ENCODE assay signal across 12 cellular contexts in genomic region chr12:91704446-91704845, GRCh38.
DNase-seq lines count a peak whose midpoint lies in the region; ATAC-seq and TF ChIP-seq lines count a peak whose summit lies in the region.
"Had no signal": no experiment of that assay in that cellular context is flagged by ENCODE, and none has a peak within 500 bp of the region (broad histone marks: within the 10 kb centered on the region; RNA-seq: fewer than 3 reads in every experiment).

No MANE protein-coding gene starts in this region.

- no peaks in the 10 kb centered on the region for H3K27me3 Mint-ChIP-seq in activated T-cell treated with anti-CD3 and anti-CD28 coated beads, Interleukin-2, amount 50 U/mL, for 4 hours (ENCODE audit: low read depth)
- H3K27me3 Mint-ChIP-seq: naive thymus-derived CD4-positive, alpha-beta T cell had no signal

- in situ Hi-C loops in mammary epithelial cell (cut with MboI; ENCODE audit: low sequenced_read_pairs in 2 of 2), result no loop called here

- intact Hi-C loops in mammary epithelial cell (cut with micrococcal nuclease) (no loop called here), Right ventricle myocardium inferior (cut with DNase I) (no loop called here)

- no peak for ATAC-seq in activated T-cell treated with anti-CD3 and anti-CD28 coated beads, Interleukin-2, amount 50 U/mL, for 4 hours
- no peak for ATAC-seq in Right ventricle myocardium inferior
- ATAC-seq: CD8-positive, alpha-beta T cell; naive thymus-derived CD4-positive, alpha-beta T cell had no signal

- H3K4me1 Mint-ChIP-seq in activated T-cell treated with anti-CD3 and anti-CD28 coated beads, Interleukin-2, amount 50 U/mL, for 4 hours (ENCODE audit: low read depth), result no peaks in the 10 kb centered on the region

- no peaks in the 10 kb centered on the region for H3K36me3 Mint-ChIP-seq in activated T-cell treated with anti-CD3 and anti-CD28 coated beads, Interleukin-2, amount 50 U/mL, for 4 hours (ENCODE audit: insufficient read depth)
- H3K36me3 Mint-ChIP-seq: CD8-positive, alpha-beta T cell; naive thymus-derived CD4-positive, alpha-beta T cell had no signal

- TF ChIP-seq CTCF in mammary epithelial cell (conservative IDR thresholded peaks at IDR 0.05 in 1 of 2, IDR thresholded peaks at IDR 0.05 in 1 of 2; ENCODE audit: extremely low read depth in 1 of 2, insufficient read depth in 1 of 2, low read depth in 1 of 2, low read length in 2 of 2), result no peak

- no peaks in the 10 kb centered on the region for H3K4me1 ChIP-seq in mammary epithelial cell (ENCODE audit: insufficient read depth, low read length)

- CTCF ChIA-PET in mammary epithelial cell (lab: Charles Lee; ENCODE audit: low non-redundant PET), result no interaction called here

- no peaks in the 10 kb centered on the region for H3K27me3 ChIP-seq in mammary epithelial cell (ENCODE audit: insufficient read depth, low read length)

- BruUV-seq in mammary epithelial cell (replicated peaks; lab: Mats Ljungman, UMichigan), result no TSS peak

- no peaks in the 10 kb centered on the region for H4K20me1 ChIP-seq in mammary epithelial cell (ENCODE audit: insufficient read depth, low read length)

- dilution Hi-C loops in mammary epithelial cell (cut with HindIII; ENCODE audit: low sequenced_read_pairs), result no loop called here

- no peak overlapping the region for H3K4me3 Mint-ChIP-seq in activated T-cell treated with anti-CD3 and anti-CD28 coated beads, Interleukin-2, amount 50 U/mL, for 4 hours
- H3K4me3 Mint-ChIP-seq: CD8-positive, alpha-beta T cell; naive thymus-derived CD4-positive, alpha-beta T cell had no signal

- peak; percentile 29 for DNase-seq in HCEC 1CT
- DNase-seq in NCI-H2171 treated with DMSO at 0.1 percent for 48 hours (lab: John Stamatoyannopoulos, UW), result peak; percentile 36
- peak; percentile 75 for DNase-seq in mammary epithelial cell
- peak; percentile 6 for DNase-seq in myocyte (ENCODE audit: low read depth)
- no peak for DNase-seq in activated T-cell treated with anti-CD3 and anti-CD28 coated beads, Interleukin-2, amount 50 U/mL, for 4 hours
- no peak for DNase-seq in GM19240 (ENCODE audit: insufficient read length, low spot score)
- DNase-seq in GF-D8 (lab: John Stamatoyannopoulos, UW), result no peak
- DNase-seq in Right ventricle myocardium inferior (ENCODE audit: missing footprints), result no peak
- DNase-seq: activated CD4-positive, CD25-positive, alpha-beta regulatory T cell; CD8-positive, alpha-beta T cell; naive thymus-derived CD4-positive, alpha-beta T cell had no signal

- no peaks in the 10 kb centered on the region for H3K79me2 ChIP-seq in mammary epithelial cell (ENCODE audit: insufficient read depth, low read length)

- no peaks in the 10 kb centered on the region for H3K9me3 Mint-ChIP-seq in activated T-cell treated with anti-CD3 and anti-CD28 coated beads, Interleukin-2, amount 50 U/mL, for 4 hours
- H3K9me3 Mint-ChIP-seq: CD8-positive, alpha-beta T cell had no signal

- H3K4me3 ChIP-seq in mammary epithelial cell (replicated peaks in 1 of 3; ENCODE audit: insufficient read depth in 1 of 3, low read depth in 2 of 3, low read length in 3 of 3), result no peak overlapping the region
- H3K4me3 ChIP-seq: skin epidermis had no signal

- no peak overlapping the region for H3K9ac ChIP-seq in mammary epithelial cell (ENCODE audit: insufficient read depth, low read length)

- H3K4me2 ChIP-seq in mammary epithelial cell (ENCODE audit: insufficient read depth, low read depth, low read length), result no peak overlapping the region

- H3K9me3 ChIP-seq in mammary epithelial cell (replicated peaks; ENCODE audit: insufficient read depth, low read length), result no peaks in the 10 kb centered on the region

- no peak overlapping the region for H2AFZ ChIP-seq in mammary epithelial cell (ENCODE audit: low read depth, low read length)

- no peaks in the 10 kb centered on the region for H3K36me3 ChIP-seq in mammary epithelial cell (ENCODE audit: insufficient read depth, low read length)

- H3K27ac ChIP-seq in mammary epithelial cell (ENCODE audit: insufficient read depth, low read depth, low read length), result no peak overlapping the region
- H3K27ac ChIP-seq: skin epidermis had no signal

- WGBS in mammary epithelial cell (ENCODE audit: low coverage, missing lambda C conversion rate), result 65% methylated on average over 2 of the region's 2 CpGs

Comparison
In these comparisons a context has a peak if more than half of its experiments do, and no peak if none do; other contexts are left out.
1. DNase-seq: peak in HCEC 1CT (single experiment), NCI-H2171 treated with DMSO at 0.1 percent for 48 hours (single experiment), mammary epithelial cell (single experiment) and myocyte (single experiment); none in activated T-cell treated with anti-CD3 and anti-CD28 coated beads, Interleukin-2, amount 50 U/mL, for 4 hours (single experiment), GM19240 (single experiment), GF-D8 (single experiment) and Right ventricle myocardium inferior (single experiment).